21 cellular contexts compared by ENCODE assay signal in genomic region chr14:100410056-100410565, GRCh38. TPM values are rescaled to one million over a fixed set of nuclear protein-coding genes. Genes with fewer than 3 reads are reported as not detected.
DNase-seq lines count a peak whose midpoint lies in the region; FAIRE-seq and TF ChIP-seq lines count a peak whose summit lies in the region.
"Had no signal": no experiment of that assay in that cellular context is flagged by ENCODE, and none has a peak within 500 bp of the region (broad histone marks: within the 10 kb centered on the region; RNA-seq: fewer than 3 reads in every experiment).

No MANE protein-coding gene starts in this region.

- intact Hi-C loops in A673 (cut with micrococcal nuclease; ENCODE audit: unreplicated experiment) = no loop called here
- intact Hi-C loops in kidney (cut with DNase I) = no loop called here
- intact Hi-C loops in cardiac septum (cut with DNase I) = no loop called here

- H3K9me3 Mint-ChIP-seq in chondrocyte (ENCODE audit: low read depth) = no peaks in the 10 kb centered on the region
- H3K9me3 Mint-ChIP-seq: activated CD4-positive, alpha-beta memory T cell treated with anti-CD3 and anti-CD28 coated beads for 36 hours; stimulated activated naive CD8-positive, alpha-beta T cell treated with anti-CD3 and anti-CD28 coated beads, Interleukin-15, Interleukin-2, amounts not matched to agents 100 ng/mL and 50 ng/mL, for 24 hours had no signal

- DNase-seq in A673 (ENCODE audit: low spot score) = no peak
- peak; percentile 61 for DNase-seq in RPMI7951 (ENCODE audit: low read depth)
- no peak for DNase-seq in chondrocyte (ENCODE audit: low spot score)
- peak; percentile 17 for DNase-seq in kidney
- no peak for DNase-seq in DMS53 treated with DMSO at 0.1 percent for 48 hours (lab: John Stamatoyannopoulos, UW; ENCODE audit: unreplicated experiment)
- no peak for DNase-seq in cardiac septum (ENCODE audit: low spot score)
- DNase-seq in SIG-M5 treated with dmso at 0.1 percent for 504 hours (lab: John Stamatoyannopoulos, UW; ENCODE audit: unreplicated experiment) = no peak
- DNase-seq in NOMO-1 treated with dmso at 0.1 percent for 144 hours (lab: John Stamatoyannopoulos, UW; ENCODE audit: unreplicated experiment) = no peak
- DNase-seq: ACHN; activated CD4-positive, alpha-beta memory T cell treated with anti-CD3 and anti-CD28 coated beads for 36 hours; activated T-cell treated with anti-CD3 and anti-CD28 coated beads, Interleukin-2, amount 50 U/mL, for 48 hours; Caco-2; colonic mucosa; erythroblast; head of caudate nucleus; Karpas-422; left colon; NCI-H1436; stimulated activated CD4-positive, alpha-beta T cell treated with anti-CD3 and anti-CD28 coated beads, Interleukin-12 subunit alpha, Interleukin-12 subunit beta, amount 100 ng/mL, for 4 hours had no signal

- H3K36me3 ChIP-seq in A673 (ENCODE audit: insufficient read depth, low read length, poor library complexity, severe bottlenecking) = no peaks in the 10 kb centered on the region
- H3K36me3 ChIP-seq in kidney (ENCODE audit: control insufficient read depth in 1 of 2, insufficient read depth in 2 of 2, low read length in 2 of 2) = no peaks in the 10 kb centered on the region
- H3K36me3 ChIP-seq: colonic mucosa had no signal

- H3K36me3 Mint-ChIP-seq in chondrocyte (ENCODE audit: low read depth) = no peaks in the 10 kb centered on the region
- H3K36me3 Mint-ChIP-seq: activated CD4-positive, alpha-beta memory T cell treated with anti-CD3 and anti-CD28 coated beads for 36 hours had no signal

- H3K27ac ChIP-seq in A673 (ENCODE audit: low read depth, low read length, poor library complexity, severe bottlenecking) = peak overlapping the region; percentile 26
- no peak overlapping the region for H3K27ac ChIP-seq in kidney (ENCODE audit: low read depth in 2 of 2, low read length in 2 of 2)
- H3K27ac ChIP-seq: colonic mucosa had no signal

- H3K27ac Mint-ChIP-seq in chondrocyte (ENCODE audit: unreplicated experiment) = peak overlapping the region; percentile 47
- H3K27ac Mint-ChIP-seq: activated CD4-positive, alpha-beta memory T cell treated with anti-CD3 and anti-CD28 coated beads for 36 hours; stimulated activated naive CD8-positive, alpha-beta T cell treated with anti-CD3 and anti-CD28 coated beads, Interleukin-15, Interleukin-2, amounts not matched to agents 100 ng/mL and 50 ng/mL, for 24 hours had no signal

- H3K4me1 ChIP-seq in A673 (ENCODE audit: insufficient read depth, low read length, poor library complexity, severe bottlenecking) (peaks cover 29% of the 10 kb centered on the region), kidney (ENCODE audit: control insufficient read depth in 1 of 2, insufficient read depth in 1 of 2, low read depth in 1 of 2, low read length in 2 of 2) (peaks cover 0 to 2% of the 10 kb centered on the region in 2 donors)
- H3K4me1 ChIP-seq: Caco-2 had no signal

- H3K4me3 ChIP-seq in A673 (ENCODE audit: low read depth, low read length, poor library complexity, severe bottlenecking) = no peak overlapping the region
- no peak overlapping the region for H3K4me3 ChIP-seq in kidney (ENCODE audit: low read length in 2 of 2)
- H3K4me3 ChIP-seq: colonic mucosa had no signal

- TF ChIP-seq CTCF in A673 (conservative IDR thresholded peaks at IDR 0.05; ENCODE audit: low read depth, low read length) (no peak), chondrocyte (IDR thresholded peaks at IDR 0.05) (no peak), kidney (IDR thresholded peaks at IDR 0.05; ENCODE audit: borderline replicate concordance, extremely low read depth, insufficient read depth) (no peak)

- FAIRE-seq in kidney (lab: Jason Lieb, UNC) = no peak
- FAIRE-seq: urothelium cell line had no signal

- no peaks in the 10 kb centered on the region for H3K27me3 ChIP-seq in A673 (replicated peaks; ENCODE audit: insufficient read depth, low read depth, low read length, poor library complexity)
- H3K27me3 ChIP-seq: colonic mucosa had no signal

- H3K4me3 Mint-ChIP-seq in chondrocyte (ENCODE audit: unreplicated experiment) = no peak overlapping the region
- H3K4me3 Mint-ChIP-seq: activated CD4-positive, alpha-beta memory T cell treated with anti-CD3 and anti-CD28 coated beads for 36 hours; stimulated activated naive CD8-positive, alpha-beta T cell treated with anti-CD3 and anti-CD28 coated beads, Interleukin-15, Interleukin-2, amounts not matched to agents 100 ng/mL and 50 ng/mL, for 24 hours had no signal

- BruUV-seq in A673 (replicated peaks; lab: Mats Ljungman, UMichigan) = no TSS peak

- H3K9ac ChIP-seq in kidney (ENCODE audit: low read length in 2 of 2) = no peak overlapping the region

- POLR2A ChIA-PET in A673 (lab: Charles Lee; ENCODE audit: low non-redundant PET) = no interaction called here

- H3K9me3 ChIP-seq in A673 (ENCODE audit: low read depth, low read length, poor library complexity, severe bottlenecking) = no peaks in the 10 kb centered on the region
- H3K9me3 ChIP-seq in kidney (ENCODE audit: control insufficient read depth in 1 of 2, low read length in 2 of 2) = no peaks in the 10 kb centered on the region
- H3K9me3 ChIP-seq: Caco-2, colonic mucosa had no signal

- peaks cover 44% of the 10 kb centered on the region for H3K4me1 Mint-ChIP-seq in chondrocyte (ENCODE audit: low read depth)

- CTCF ChIA-PET in A673 (lab: Charles Lee) = interaction anchor here (1.1 kb wide), 1 partner anchor 32 kb away, joined by 4 read pairs; no protein-coding TSS in a partner anchor

- H3K27me3 Mint-ChIP-seq in chondrocyte (ENCODE audit: low read depth) = no peaks in the 10 kb centered on the region
- H3K27me3 Mint-ChIP-seq: activated CD4-positive, alpha-beta memory T cell treated with anti-CD3 and anti-CD28 coated beads for 36 hours; stimulated activated naive CD8-positive, alpha-beta T cell treated with anti-CD3 and anti-CD28 coated beads, Interleukin-15, Interleukin-2, amounts not matched to agents 100 ng/mL and 50 ng/mL, for 24 hours had no signal

RNA-seq across cellular contexts. Expression of gene WDR25, which starts 33.8 kb away (rescaled TPM):
- total RNA-seq in A673 (2021) (8.7 and 9.4 TPM in 2 replicates), chondrocyte (11.4 to 15.7 TPM (median 14.5 TPM) in 3 replicates), kidney (12.9 TPM), cardiac septum (5.8 TPM)
- total RNA-seq in RPMI7951 (2014; rRNA removed; shearing (Covaris generic)) = 7.3 and 8.2 TPM in 2 replicates
- polyA plus RNA-seq in kidney (ENCODE audit: insufficient read depth, low read depth, low replicate concordance) = 11.7 TPM

Comparison
In these comparisons a context has a peak if more than half of its experiments do, and no peak if none do; other contexts are left out.
1. DNase-seq: peak in RPMI7951 (single experiment) and kidney (single experiment); none in A673 (single experiment), chondrocyte (single experiment), DMS53 treated with DMSO at 0.1 percent for 48 hours (single experiment), cardiac septum (single experiment), SIG-M5 treated with dmso at 0.1 percent for 504 hours (single experiment) and NOMO-1 treated with dmso at 0.1 percent for 144 hours (single experiment).